18 cellular contexts compared by ENCODE assay signal in genomic region chr2:102803897-102804217, GRCh38.
"Had no signal": no experiment of that assay in that cellular context is flagged by ENCODE, and none has a peak within 500 bp of the region (broad histone marks: within the 10 kb centered on the region; RNA-seq: fewer than 3 reads in every experiment).

No MANE protein-coding gene starts in this region.

- H3K4me3 ChIP-seq: colonic mucosa, lower lobe of right lung, prostate gland, sigmoid colon, testis, uterus had no signal

- H3K27me3 Mint-ChIP-seq: activated CD8-positive, alpha-beta memory T cell treated with anti-CD3 and anti-CD28 coated beads, Interleukin-2, amount 10 ng/mL, durations not matched to agents 7 days and 5 days; activated T-cell treated with anti-CD3 and anti-CD28 coated beads, Interleukin-2, amount 50 U/mL, for 24 hours; naive thymus-derived CD8-positive, alpha-beta T cell; stimulated activated naive CD8-positive, alpha-beta T cell treated with anti-CD3 and anti-CD28 coated beads, Interleukin-15, Interleukin-2, amounts not matched to agents 100 ng/mL and 50 ng/mL, for 24 hours had no signal

- ATAC-seq: activated CD4-positive, CD25-positive, alpha-beta regulatory T cell treated with anti-CD3 and anti-CD28 coated beads, Interleukin-2, amount 50 U/mL, for 24 hours; lower lobe of right lung; SK-N-SH treated with all-trans-retinoic acid at 6 μM for 48 hours had no signal

- H3K27ac Mint-ChIP-seq: activated CD8-positive, alpha-beta memory T cell treated with anti-CD3 and anti-CD28 coated beads, Interleukin-2, amount 10 ng/mL, durations not matched to agents 7 days and 5 days; activated T-cell treated with anti-CD3 and anti-CD28 coated beads, Interleukin-2, amount 50 U/mL, for 24 hours had no signal

- H3K36me3 ChIP-seq: colonic mucosa, lower lobe of right lung, prostate gland, sigmoid colon, uterus had no signal

- H3K4me1 ChIP-seq: colonic mucosa, lower lobe of right lung, prostate gland, uterus had no signal

- H3K4me3 Mint-ChIP-seq: activated CD8-positive, alpha-beta memory T cell treated with anti-CD3 and anti-CD28 coated beads, Interleukin-2, amount 10 ng/mL, durations not matched to agents 7 days and 5 days; activated T-cell treated with anti-CD3 and anti-CD28 coated beads, Interleukin-2, amount 50 U/mL, for 24 hours; stimulated activated naive CD8-positive, alpha-beta T cell treated with anti-CD3 and anti-CD28 coated beads, Interleukin-15, Interleukin-2, amounts not matched to agents 100 ng/mL and 50 ng/mL, for 24 hours had no signal

- DNase-seq: activated CD4-positive, alpha-beta T cell treated with anti-CD3 and anti-CD28 coated beads, Interleukin-2, amount 50 U/mL, for 4 hours; activated CD8-positive, alpha-beta memory T cell treated with anti-CD3 and anti-CD28 coated beads, Interleukin-2, amount 10 ng/mL, durations not matched to agents 7 days and 5 days; activated T-cell treated with anti-CD3 and anti-CD28 coated beads, Interleukin-2, amount 50 U/mL, for 24 hours; caudate nucleus; colonic mucosa; hippocampal formation; lower lobe of right lung; nucleus accumbens; sigmoid colon; stimulated activated CD4-positive, alpha-beta T cell treated with anti-CD3 and anti-CD28 coated beads, Interleukin-12 subunit alpha, Interleukin-12 subunit beta, amount 100 ng/mL, for 4 hours; stimulated activated CD8-positive, alpha-beta memory T cell treated with anti-CD3 and anti-CD28 coated beads, Interleukin-4, amount 100 ng/mL, for 48 hours; testis; uterus had no signal

- H3K27me3 ChIP-seq: colonic mucosa, sigmoid colon, testis, uterus had no signal

- H3K9me3 ChIP-seq: colonic mucosa, prostate gland, testis, uterus had no signal

- H3K27ac ChIP-seq: colonic mucosa, lower lobe of right lung, prostate gland, sigmoid colon, testis, uterus had no signal
